Comparison of ENCODE assay signal across 1 cellular context in genomic region chr12:49282740-49283371, GRCh38.
TF ChIP-seq lines count a peak whose summit lies in the region.
"Not testable (repeated sequence)": the region's sequence is repeated elsewhere in the genome, so short reads cannot be mapped to it uniquely, and the experiment has no call there.

No MANE protein-coding gene starts in this region.

TF ChIP-seq in K562, 482 proteins besides CTCF, POLR2A, EP300 and RAD21:
- TF ChIP-seq MNT (conservative IDR thresholded peaks at IDR 0.05) (peak; percentile 35 to 57; a peak in 3 of 4 replicates), ARID1B (IDR thresholded peaks at IDR 0.05) (peak; percentile 17; the same call in 1 of the 2 replicates), VEZF1 (CRISPR knock-in tag; IDR thresholded peaks at IDR 0.05) (0 out of 2 replicates have a peak, but pooled peaks have one; percentile 17), CBFA2T3 (IDR thresholded peaks at IDR 0.05) (peak; percentile 65), CBFA2T2 (conservative IDR thresholded peaks at IDR 0.05) (peak; percentile 40), TAL1 (IDR thresholded peaks at IDR 0.05) (peak; percentile 11; the same call in 1 of the 2 replicates), SMARCA4 (IDR thresholded peaks at IDR 0.05) (0 out of 2 replicates have a peak, but pooled peaks have one; percentile 31), ZBTB40 (IDR thresholded peaks at IDR 0.05) (peak; percentile 35; the same call in 1 of the 2 replicates), DPF2 (IDR thresholded peaks at IDR 0.05) (peak; percentile 70; the same call in 1 of the 2 replicates)
- not testable (repeated sequence) for TF ChIP-seq ZBTB40 (CRISPR knock-in tag; IDR thresholded peaks at IDR 0.05)
TF ChIP-seq in K562: peak in this region for 9; not testable (repeated sequence) for 473.
